ENCODE assay signal across 10 cellular contexts in the genomic region with DNA sequence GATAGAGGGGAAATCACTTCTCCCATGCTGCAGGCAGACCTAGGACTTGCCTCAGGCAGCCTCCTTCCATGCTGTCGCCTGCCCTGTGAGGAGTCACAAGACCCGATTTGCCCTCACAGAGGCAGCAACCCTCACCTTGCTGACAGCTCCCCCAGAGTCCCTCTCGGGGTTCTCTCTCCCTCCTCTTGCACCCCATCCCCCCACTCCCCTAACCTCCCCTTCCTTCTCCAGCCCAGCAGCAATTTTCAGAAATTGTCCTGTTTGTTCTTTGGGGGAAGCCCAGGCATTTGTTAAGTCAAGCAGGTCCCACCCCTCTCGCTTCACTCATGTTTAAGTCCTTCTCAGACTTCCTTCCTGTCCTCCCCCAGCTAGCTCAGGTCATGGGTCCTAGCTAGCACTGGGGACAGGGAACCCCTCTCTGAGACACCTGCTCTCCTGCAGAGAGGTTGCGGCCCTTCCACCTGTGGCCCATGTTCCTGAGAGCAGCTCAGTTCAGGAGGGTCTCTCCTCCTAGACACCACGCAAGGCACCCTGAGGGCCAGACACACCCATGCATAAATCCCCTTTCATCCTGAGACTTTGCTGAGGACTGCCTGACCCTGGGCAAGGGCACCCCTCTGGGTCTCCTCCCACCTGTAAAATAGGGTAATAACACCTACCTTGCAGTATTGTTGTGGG. TPM values are rescaled to one million over a fixed set of nuclear protein-coding genes. Genes with fewer than 3 reads are reported as not detected.
A peak's percentile ranks its signal among the peaks of the same experiment; 100 is the strongest.
DNase-seq lines count a peak whose midpoint lies in the region; ATAC-seq and TF ChIP-seq lines count a peak whose summit lies in the region.
"Had no signal": no experiment of that assay in that cellular context is flagged by ENCODE, and none has a peak within 500 bp of the region (broad histone marks: within the 10 kb centered on the region; RNA-seq: fewer than 3 reads in every experiment).

No MANE protein-coding gene starts in this region.

- peak overlapping the region; percentile 81 to 89 (median 83) for H3K27ac Mint-ChIP-seq in CD4-positive, CD25-positive, alpha-beta regulatory T cell
- H3K27ac Mint-ChIP-seq in activated naive CD8-positive, alpha-beta T cell, result peak overlapping the region; percentile 22
- H3K27ac Mint-ChIP-seq in nephron progenitor cell, result peak overlapping the region; percentile 72

- H3K36me3 Mint-ChIP-seq in CD4-positive, CD25-positive, alpha-beta regulatory T cell, result no peaks in the 10 kb centered on the region
- no peaks in the 10 kb centered on the region for H3K36me3 Mint-ChIP-seq in activated naive CD8-positive, alpha-beta T cell
- H3K36me3 Mint-ChIP-seq in nephron progenitor cell (ENCODE audit: low read depth), result no peaks in the 10 kb centered on the region

- H3K27me3 Mint-ChIP-seq in CD4-positive, CD25-positive, alpha-beta regulatory T cell, result no peaks in the 10 kb centered on the region
- no peaks in the 10 kb centered on the region for H3K27me3 Mint-ChIP-seq in activated naive CD8-positive, alpha-beta T cell
- peaks cover 31% of the 10 kb centered on the region for H3K27me3 Mint-ChIP-seq in nephron progenitor cell (ENCODE audit: low read depth, poor library complexity)

- H3K4me3 ChIP-seq in CD4-positive, CD25-positive, alpha-beta regulatory T cell (ENCODE audit: low read depth, low read length), result no peak overlapping the region
- H3K4me3 ChIP-seq in ascending aorta, result no peak overlapping the region

- H3K4me3 Mint-ChIP-seq in CD4-positive, CD25-positive, alpha-beta regulatory T cell, result peak overlapping the region; percentile 31 to 78 (median 64)
- H3K4me3 Mint-ChIP-seq in activated naive CD8-positive, alpha-beta T cell, result peak overlapping the region; percentile 63
- no peak overlapping the region for H3K4me3 Mint-ChIP-seq in nephron progenitor cell

- no peaks in the 10 kb centered on the region for H3K9me3 Mint-ChIP-seq in CD4-positive, CD25-positive, alpha-beta regulatory T cell
- no peaks in the 10 kb centered on the region for H3K9me3 Mint-ChIP-seq in activated naive CD8-positive, alpha-beta T cell (ENCODE audit: low read depth)
- H3K9me3 Mint-ChIP-seq in nephron progenitor cell, result no peaks in the 10 kb centered on the region

- no peaks in the 10 kb centered on the region for H3K36me3 ChIP-seq in CD4-positive, CD25-positive, alpha-beta regulatory T cell (ENCODE audit: control insufficient read depth, insufficient read depth, low read length)
- no peaks in the 10 kb centered on the region for H3K36me3 ChIP-seq in ascending aorta
- H3K36me3 ChIP-seq: brain microvascular endothelial cell had no signal

- H3K27ac ChIP-seq in CD4-positive, CD25-positive, alpha-beta regulatory T cell (ENCODE audit: insufficient read depth, low read length, poor library complexity, severe bottlenecking), result no peak overlapping the region
- no peak overlapping the region for H3K27ac ChIP-seq in ascending aorta
- H3K27ac ChIP-seq: brain microvascular endothelial cell had no signal

- H3K9me3 ChIP-seq in CD4-positive, CD25-positive, alpha-beta regulatory T cell (ENCODE audit: control insufficient read depth in 2 of 2, low read length in 2 of 2), result no peaks in the 10 kb centered on the region
- H3K9me3 ChIP-seq in ascending aorta, result no peaks in the 10 kb centered on the region

- intact Hi-C loops in ascending aorta (cut with DNase I), result no loop called here

- H3K27me3 ChIP-seq in CD4-positive, CD25-positive, alpha-beta regulatory T cell (ENCODE audit: control insufficient read depth, insufficient read depth, low read length), result no peaks in the 10 kb centered on the region
- H3K27me3 ChIP-seq in ascending aorta, result no peaks in the 10 kb centered on the region
- H3K27me3 ChIP-seq: brain microvascular endothelial cell had no signal

- peaks cover 38% of the 10 kb centered on the region for H3K4me1 ChIP-seq in CD4-positive, CD25-positive, alpha-beta regulatory T cell (ENCODE audit: control insufficient read depth, insufficient read depth, low read length, poor library complexity, severe bottlenecking)
- H3K4me1 ChIP-seq in ascending aorta, result no peaks in the 10 kb centered on the region

- no peak for ATAC-seq in CD4-positive, CD25-positive, alpha-beta regulatory T cell (ENCODE audit: low read depth in 2 of 2)
- ATAC-seq in HG02610 (IDR thresholded peaks at IDR 0.05; ENCODE audit: unreplicated experiment), result no peak

- CTCF ChIA-PET in GM10248 (lab: Yijun Ruan, JAX), result interaction anchor here (1.5 to 9.6 kb wide), 6 partner anchors 10 to 223 kb away, joined by 4 to 84 read pairs (median 6); no protein-coding TSS in a partner anchor

- peaks cover 0 to 56% (median 23%) of the 10 kb centered on the region in 4 donors for H3K4me1 Mint-ChIP-seq in CD4-positive, CD25-positive, alpha-beta regulatory T cell
- peaks cover 51% of the 10 kb centered on the region for H3K4me1 Mint-ChIP-seq in activated naive CD8-positive, alpha-beta T cell (ENCODE audit: low read depth)
- peaks cover 34% of the 10 kb centered on the region for H3K4me1 Mint-ChIP-seq in nephron progenitor cell

- no peak for TF ChIP-seq CTCF in GM10248 (IDR thresholded peaks at IDR 0.05; ENCODE audit: control extremely low read depth, extremely low read depth, low read depth, missing control alignments)
- TF ChIP-seq CTCF in nephron progenitor cell (IDR thresholded peaks at IDR 0.05), result no peak
- no peak for TF ChIP-seq CTCF in ascending aorta (IDR thresholded peaks at IDR 0.05)

- peak in 1 of 3 donors; percentile 65 for DNase-seq in CD4-positive, CD25-positive, alpha-beta regulatory T cell
- DNase-seq in GM10248 (ENCODE audit: extremely low spot score), result peak; percentile 43
- no peak for DNase-seq in nephron progenitor cell
- DNase-seq in NCI-H446 treated with DMSO at 0.1 percent for 48 hours (lab: John Stamatoyannopoulos, UW), result no peak
- no peak for DNase-seq in ascending aorta (ENCODE audit: low spot score in 2 of 2)
- DNase-seq in GM19240 (ENCODE audit: insufficient read length, low spot score), result no peak
- DNase-seq: brain microvascular endothelial cell, NCI-H524 had no signal

- POLR2A ChIA-PET in GM10248 (lab: Yijun Ruan, JAX), result interaction anchor here (0.5 kb wide), 1 partner anchor 338 kb away, joined by 4 read pairs; no protein-coding TSS in a partner anchor

RNA-seq across cellular contexts. Expression of a gene that starts 6.3 kb away (rescaled TPM):
- total RNA-seq in CD4-positive, CD25-positive, alpha-beta regulatory T cell, result 4.0 TPM
- polyA plus RNA-seq in CD4-positive, CD25-positive, alpha-beta regulatory T cell, result 10 to 100 TPM; 35.5 to 88.9 (median 72.3) TPM
- not detected for total RNA-seq in ascending aorta

RNA-seq across cellular contexts. Expression of a gene that starts 33.8 kb away (rescaled TPM):
- total RNA-seq in CD4-positive, CD25-positive, alpha-beta regulatory T cell, result 1.6 TPM
- under 1 TPM in 3 of 4 donors, not detected in 1; 0.08 to 0.34 (median 0.25) TPM for polyA plus RNA-seq in CD4-positive, CD25-positive, alpha-beta regulatory T cell
- total RNA-seq in ascending aorta, result not detected

RNA-seq across cellular contexts. Expression of a gene that starts 45.6 kb away (rescaled TPM):
- total RNA-seq in CD4-positive, CD25-positive, alpha-beta regulatory T cell, result not detected
- polyA plus RNA-seq in CD4-positive, CD25-positive, alpha-beta regulatory T cell, result not detected
- 16.4 TPM for total RNA-seq in ascending aorta

Comparison
In these comparisons a context has a peak if more than half of its experiments do, and no peak if none do; other contexts are left out.
1. H3K27ac Mint-ChIP-seq: peak in every context shown above with its lines; median percentile 83 in CD4-positive, CD25-positive, alpha-beta regulatory T cell; 72 in nephron progenitor cell; 22 in activated naive CD8-positive, alpha-beta T cell.
2. RNA of a gene that starts 45.6 kb away (total RNA-seq): 16.4 TPM in ascending aorta (single experiment); not detected in CD4-positive, CD25-positive, alpha-beta regulatory T cell (single experiment); every median in the first group is over 10 times any median in the second.